Comparison of ENCODE assay signal across 26 cellular contexts in genomic region chr7:64433590-64433989, GRCh38.
"Had no signal": no experiment of that assay in that cellular context is flagged by ENCODE, and none has a peak within 500 bp of the region (broad histone marks: within the 10 kb centered on the region; RNA-seq: fewer than 3 reads in every experiment).

No MANE protein-coding gene starts in this region.

- H3K4me2 ChIP-seq: KMS-11, PC-9 had no signal

- H3K36me3 ChIP-seq: Peyer's patch, SJSA1 had no signal

- H3K27ac ChIP-seq: KMS-11, PC-9, Peyer's patch, SJSA1, SK-N-MC had no signal

- H3K4me3 ChIP-seq: PC-9, Peyer's patch, SJSA1, SK-N-MC had no signal

- H3K9ac ChIP-seq: KMS-11 had no signal

- DNase-seq: IMR-90, Kasumi-1, MV-4-11, NCI-H1048, NCI-H1105, NCI-H1417, NCI-H1436 treated with DMSO at 0.1 percent for 48 hours, NCI-H1694, NCI-H187 treated with DMSO at 0.1 percent for 48 hours, NCI-H2081, NCI-H2107, NCI-H345, NCI-H446 treated with DMSO at 0.1 percent for 48 hours, NCI-H510A treated with DMSO at 0.1 percent for 48 hours, NCI-H526, OCI-M1, PC-9, Peyer's patch, SHP77 treated with DMSO at 0.1 percent for 48 hours, T-helper 1 cell, T-helper 17 cell had no signal

- ATAC-seq: HepG2, Right ventricle myocardium inferior, T-helper 17 cell had no signal

- H3K9me3 ChIP-seq: SJSA1 had no signal

- H2AFZ ChIP-seq: PC-9 had no signal

- H3K4me1 ChIP-seq: Peyer's patch, SJSA1 had no signal

- H3K27me3 ChIP-seq: Peyer's patch, SJSA1 had no signal
